14 cellular contexts compared by ENCODE assay signal in the genomic region with DNA sequence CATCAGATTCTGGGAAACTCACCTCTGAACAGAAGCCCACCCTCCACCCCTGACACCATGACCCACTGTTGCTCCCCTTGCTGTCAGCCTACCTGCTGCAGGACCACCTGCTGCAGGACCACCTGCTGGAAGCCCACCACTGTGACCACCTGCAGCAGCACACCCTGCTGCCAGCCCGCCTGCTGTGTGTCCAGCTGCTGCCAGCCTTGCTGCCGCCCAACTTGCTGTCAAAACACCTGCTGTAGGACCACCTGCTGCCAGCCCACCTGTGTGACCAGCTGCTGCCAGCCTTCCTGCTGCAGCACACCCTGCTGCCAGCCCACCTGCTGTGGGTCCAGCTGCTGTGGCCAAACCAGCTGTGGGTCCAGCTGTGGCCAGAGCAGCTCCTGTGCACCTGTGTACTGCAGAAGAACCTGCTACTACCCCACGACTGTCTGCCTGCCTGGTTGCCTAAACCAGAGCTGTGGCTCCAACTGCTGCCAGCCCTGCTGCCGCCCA. TPM values are rescaled to one million over a fixed set of nuclear protein-coding genes. Genes with fewer than 3 reads are reported as not detected.
"Had no signal": no experiment of that assay in that cellular context is flagged by ENCODE, and none has a peak within 500 bp of the region (broad histone marks: within the 10 kb centered on the region; RNA-seq: fewer than 3 reads in every experiment).

TSS of gene KRTAP9-2 (plus strand) at position 51 of the 498 bp plus-strand sequence. CDS start at position 58, 7 bp downstream.

RNA-seq across cellular contexts. Expression of gene KRTAP9-2, which starts in this region (rescaled TPM):
- total RNA-seq: activated B cell treated with CpG ODN at 0.5 μM for 24 hours; activated CD4-positive, alpha-beta memory T cell treated with anti-CD3 and anti-CD28 coated beads for 36 hours; activated CD4-positive, alpha-beta memory T cell treated with anti-CD3 and anti-CD28 coated beads, Interleukin-2, amount 10 ng/mL, durations not matched to agents 7 days and 5 days; activated CD4-positive, alpha-beta T cell treated with anti-CD3 and anti-CD28 coated beads for 36 hours; activated CD4-positive, alpha-beta T cell treated with anti-CD3 and anti-CD28 coated beads, Interleukin-2, amount 10 ng/mL, durations not matched to agents 24 days and 14 days; activated CD4-positive, alpha-beta T cell treated with anti-CD3 and anti-CD28 coated beads, Interleukin-2, amount 10 ng/mL, durations not matched to agents 7 days and 5 days; activated CD8-positive, alpha-beta memory T cell treated with anti-CD3 and anti-CD28 coated beads for 36 hours; activated CD8-positive, alpha-beta memory T cell treated with anti-CD3 and anti-CD28 coated beads, Interleukin-2, amount 10 ng/mL, durations not matched to agents 7 days and 5 days; activated CD8-positive, alpha-beta T cell treated with anti-CD3 and anti-CD28 coated beads for 36 hours; activated CD8-positive, alpha-beta T cell treated with anti-CD3 and anti-CD28 coated beads, Interleukin-2, amount 10 ng/mL, durations not matched to agents 7 days and 5 days; T-cell; T-helper 1 cell treated with Interleukin-12 subunit alpha and Interleukin-12 subunit beta and Interleukin-4 antibody, amounts not matched to agents 30 ng/mL and 1 ng/mL, for 36 hours; T-helper 17 cell; T-helper 2 cell treated with Interferon-gamma antibody and Interleukin-4, amounts not matched to agents 100 ng/mL and 5 ng/mL, for 36 hours had no signal
